1 cellular context compared by ENCODE assay signal in the genomic region with DNA sequence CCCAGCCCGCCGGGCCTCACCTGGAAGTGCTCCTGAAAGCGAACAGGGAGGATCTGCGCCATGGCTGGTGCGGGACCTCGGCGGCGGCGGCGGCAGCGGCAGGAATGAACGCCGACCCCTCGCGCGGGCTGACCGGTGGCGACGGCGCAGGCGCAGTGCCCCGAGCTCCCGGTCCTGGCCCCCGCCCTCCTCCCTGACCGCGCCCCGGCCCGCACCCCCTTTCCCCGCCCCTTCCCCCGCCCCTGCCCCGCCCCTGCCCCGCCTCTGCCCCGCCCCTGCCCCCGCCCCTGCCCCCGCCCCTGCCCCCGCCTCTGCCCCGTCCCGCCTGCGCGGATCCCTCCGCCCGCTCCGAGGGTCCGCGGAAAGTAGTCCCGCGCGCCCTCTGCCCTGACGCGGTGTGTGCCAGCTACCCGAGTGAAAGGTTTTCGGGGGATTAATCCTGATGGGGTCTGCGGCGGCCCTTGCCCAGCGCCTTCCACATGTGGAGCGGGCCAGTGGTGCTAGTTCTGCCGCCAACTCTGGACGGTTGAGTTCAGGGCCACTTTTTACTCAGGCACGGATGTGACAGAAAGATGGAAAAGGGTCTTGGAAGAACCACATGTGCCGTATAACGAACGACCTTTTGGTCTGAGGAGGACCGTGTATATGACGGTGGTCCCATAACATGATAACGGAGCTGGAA.
TF ChIP-seq lines count a peak whose summit lies in the region.

TSS of gene CLTCL1 (minus strand) at position 140 of the 682 bp plus-strand sequence. CDS start at position 62, 78 bp downstream.

TF ChIP-seq in HepG2, 621 proteins besides CTCF, POLR2A, EP300 and RAD21 (continued from another document and continues in another):
- no peak for TF ChIP-seq ZNF512 (CRISPR knock-in tag; IDR thresholded peaks at IDR 0.05)
- TF ChIP-seq, protein P1, sequence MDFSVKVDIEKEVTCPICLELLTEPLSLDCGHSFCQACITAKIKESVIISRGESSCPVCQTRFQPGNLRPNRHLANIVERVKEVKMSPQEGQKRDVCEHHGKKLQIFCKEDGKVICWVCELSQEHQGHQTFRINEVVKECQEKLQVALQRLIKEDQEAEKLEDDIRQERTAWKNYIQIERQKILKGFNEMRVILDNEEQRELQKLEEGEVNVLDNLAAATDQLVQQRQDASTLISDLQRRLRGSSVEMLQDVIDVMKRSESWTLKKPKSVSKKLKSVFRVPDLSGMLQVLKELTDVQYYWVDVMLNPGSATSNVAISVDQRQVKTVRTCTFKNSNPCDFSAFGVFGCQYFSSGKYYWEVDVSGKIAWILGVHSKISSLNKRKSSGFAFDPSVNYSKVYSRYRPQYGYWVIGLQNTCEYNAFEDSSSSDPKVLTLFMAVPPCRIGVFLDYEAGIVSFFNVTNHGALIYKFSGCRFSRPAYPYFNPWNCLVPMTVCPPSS (IDR thresholded peaks at IDR 0.05): no peak
- no peak for TF ChIP-seq SPEN (CRISPR knock-in tag; IDR thresholded peaks at IDR 0.05; ENCODE audit: low read depth)
- TF ChIP-seq ADNP (CRISPR knock-in tag; IDR thresholded peaks at IDR 0.05): no peak
- TF ChIP-seq ZNF121 (CRISPR knock-in tag; IDR thresholded peaks at IDR 0.05): peak; percentile 25; the same call in 1 of the 2 replicates
- TF ChIP-seq, protein P2, sequence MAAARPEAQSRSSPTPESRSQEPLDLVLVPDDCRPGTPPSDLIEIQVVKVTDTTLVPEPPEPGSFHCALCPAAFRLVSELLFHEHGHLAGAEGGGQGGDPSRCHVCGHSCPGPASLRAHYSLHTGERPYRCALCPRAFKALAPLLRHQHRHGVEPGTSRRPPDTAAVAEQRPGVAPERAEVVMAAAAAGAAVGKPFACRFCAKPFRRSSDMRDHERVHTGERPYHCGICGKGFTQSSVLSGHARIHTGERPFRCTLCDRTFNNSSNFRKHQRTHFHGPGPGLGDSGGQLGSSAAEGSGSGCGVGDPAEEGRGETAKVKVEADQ (CRISPR knock-in tag; IDR thresholded peaks at IDR 0.05; ENCODE audit: borderline replicate concordance): peak; percentile 3; the same call in 1 of the 2 replicates
- TF ChIP-seq XBP1 (CRISPR knock-in tag; IDR thresholded peaks at IDR 0.05): no peak
- no peak; the same call in 1 of the 2 replicates for TF ChIP-seq ZNF318 (CRISPR knock-in tag; IDR thresholded peaks at IDR 0.05)
- TF ChIP-seq ZMAT3 (CRISPR knock-in tag; conservative IDR thresholded peaks at IDR 0.05): no peak
- TF ChIP-seq ZBTB34 (CRISPR knock-in tag; IDR thresholded peaks at IDR 0.05): no peak
- TF ChIP-seq, protein P3, sequence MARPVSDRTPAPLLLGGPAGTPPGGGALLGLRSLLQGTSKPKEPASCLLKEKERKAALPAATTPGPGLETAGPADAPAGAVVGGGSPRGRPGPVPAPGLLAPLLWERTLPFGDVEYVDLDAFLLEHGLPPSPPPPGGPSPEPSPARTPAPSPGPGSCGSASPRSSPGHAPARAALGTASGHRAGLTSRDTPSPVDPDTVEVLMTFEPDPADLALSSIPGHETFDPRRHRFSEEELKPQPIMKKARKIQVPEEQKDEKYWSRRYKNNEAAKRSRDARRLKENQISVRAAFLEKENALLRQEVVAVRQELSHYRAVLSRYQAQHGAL (CRISPR knock-in tag; IDR thresholded peaks at IDR 0.05; ENCODE audit: not compliant biosample characterization): peak; percentile 15
- TF ChIP-seq DMTF1 (CRISPR knock-in tag; IDR thresholded peaks at IDR 0.05): no peak
- no peak for TF ChIP-seq ZNF639 (CRISPR knock-in tag; conservative IDR thresholded peaks at IDR 0.05)
- TF ChIP-seq, protein P4, sequence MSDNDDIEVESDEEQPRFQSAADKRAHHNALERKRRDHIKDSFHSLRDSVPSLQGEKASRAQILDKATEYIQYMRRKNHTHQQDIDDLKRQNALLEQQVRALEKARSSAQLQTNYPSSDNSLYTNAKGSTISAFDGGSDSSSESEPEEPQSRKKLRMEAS (IDR thresholded peaks at IDR 0.05): peak; percentile 5; the same call in 1 of the 2 replicates
- TF ChIP-seq NPAS2 (CRISPR knock-in tag; IDR thresholded peaks at IDR 0.05; ENCODE audit: borderline replicate concordance): no peak
- TF ChIP-seq, protein P5, sequence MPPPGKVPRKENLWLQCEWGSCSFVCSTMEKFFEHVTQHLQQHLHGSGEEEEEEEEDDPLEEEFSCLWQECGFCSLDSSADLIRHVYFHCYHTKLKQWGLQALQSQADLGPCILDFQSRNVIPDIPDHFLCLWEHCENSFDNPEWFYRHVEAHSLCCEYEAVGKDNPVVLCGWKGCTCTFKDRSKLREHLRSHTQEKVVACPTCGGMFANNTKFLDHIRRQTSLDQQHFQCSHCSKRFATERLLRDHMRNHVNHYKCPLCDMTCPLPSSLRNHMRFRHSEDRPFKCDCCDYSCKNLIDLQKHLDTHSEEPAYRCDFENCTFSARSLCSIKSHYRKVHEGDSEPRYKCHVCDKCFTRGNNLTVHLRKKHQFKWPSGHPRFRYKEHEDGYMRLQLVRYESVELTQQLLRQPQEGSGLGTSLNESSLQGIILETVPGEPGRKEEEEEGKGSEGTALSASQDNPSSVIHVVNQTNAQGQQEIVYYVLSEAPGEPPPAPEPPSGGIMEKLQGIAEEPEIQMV (CRISPR knock-in tag; IDR thresholded peaks at IDR 0.05; ENCODE audit: low read depth): no peak
- no peak for TF ChIP-seq ZFP1 (CRISPR knock-in tag; IDR thresholded peaks at IDR 0.05)
- no peak for TF ChIP-seq ARID3A (IDR thresholded peaks at IDR 0.05; ENCODE audit: low read depth, low read length)
- TF ChIP-seq TOPORS (CRISPR knock-in tag; IDR thresholded peaks at IDR 0.05): no peak
- TF ChIP-seq AKAP8 (CRISPR knock-in tag; IDR thresholded peaks at IDR 0.05): no peak; the same call in 1 of the 2 replicates
- TF ChIP-seq KDM3A (CRISPR knock-in tag; IDR thresholded peaks at IDR 0.05; ENCODE audit: low read depth): peak; percentile 32; the same call in 1 of the 2 replicates
- no peak for TF ChIP-seq LCORL (IDR thresholded peaks at IDR 0.05)
- TF ChIP-seq LCORL (CRISPR knock-in tag; IDR thresholded peaks at IDR 0.05): peak; percentile 73
- TF ChIP-seq MYC (CRISPR knock-in tag; IDR thresholded peaks at IDR 0.05; ENCODE audit: borderline replicate concordance): peak; percentile 61; the same call in 1 of the 2 replicates
- peak; percentile 84; the same call in 1 of the 2 replicates for TF ChIP-seq ZNF546 (CRISPR knock-in tag; conservative IDR thresholded peaks at IDR 0.05)
